8 cellular contexts compared by ENCODE assay signal in genomic region chr11:102914238-102915043, GRCh38. TPM values are rescaled to one million over a fixed set of nuclear protein-coding genes. Genes with fewer than 3 reads are reported as not detected.
DNase-seq lines count a peak whose midpoint lies in the region; ATAC-seq and TF ChIP-seq lines count a peak whose summit lies in the region.

No MANE protein-coding gene starts in this region.

- ATAC-seq in heart right ventricle (peak in 2 of 8 donors; percentile 38 to 52), HG02571 (IDR thresholded peaks at IDR 0.05; ENCODE audit: unreplicated experiment) (no peak)

- H3K9me3 ChIP-seq in heart right ventricle (no peaks in the 10 kb centered on the region), MG63 (no peaks in the 10 kb centered on the region)

- intact Hi-C loops in heart right ventricle (cut with DNase I) = no loop called here
- intact Hi-C loops in cardiac septum (cut with DNase I) = no loop called here

- H3K4me3 ChIP-seq in heart right ventricle = no peak overlapping the region
- H3K4me3 ChIP-seq in MG63 = no peak overlapping the region

- no peak for DNase-seq in heart right ventricle
- no peak for DNase-seq in cardiac septum (ENCODE audit: low spot score)
- peak; percentile 16 for DNase-seq in MG63
- DNase-seq in dermis blood vessel endothelial cell = peak; percentile 68
- DNase-seq in myocyte (ENCODE audit: low read depth) = peak; percentile 53
- DNase-seq in stimulated activated CD4-positive, alpha-beta T cell treated with anti-CD3 and anti-CD28 coated beads, Interleukin-12 subunit alpha, Interleukin-12 subunit beta, amount 100 ng/mL, for 4 hours = no peak
- DNase-seq in activated CD4-positive, CD25-positive, alpha-beta regulatory T cell (lab: John Stamatoyannopoulos, UW) = no peak

- no peaks in the 10 kb centered on the region for H3K36me3 ChIP-seq in heart right ventricle
- no peaks in the 10 kb centered on the region for H3K36me3 ChIP-seq in MG63

- H3K27me3 ChIP-seq in heart right ventricle = peaks cover 0 to 4% (median 0%) of the 10 kb centered on the region in 7 donors
- H3K27me3 ChIP-seq in MG63 = no peaks in the 10 kb centered on the region

- TF ChIP-seq CTCF in heart right ventricle (IDR thresholded peaks at IDR 0.05) = peak in 8 of 9 donors; percentile 15 to 59 (median 51)

- 31 to 34% methylated on average over 3 of the region's 3 CpGs for WGBS in heart right ventricle, 2 donors

- H3K27ac ChIP-seq in heart right ventricle = no peak overlapping the region

- H3K4me1 ChIP-seq in heart right ventricle = peaks cover 0 to under 1% (median 0%) of the 10 kb centered on the region in 9 donors

RNA-seq across cellular contexts. Expression of gene MMP12, which starts 39.7 kb away (rescaled TPM):
- total RNA-seq in heart right ventricle = under 1 TPM in 1 of 10 donors, not detected in 9; 0.30 TPM
- polyA plus RNA-seq in heart right ventricle = not detected
- total RNA-seq in cardiac septum = not detected
- total RNA-seq in MG63 (2014; rRNA removed; shearing (Covaris generic); ENCODE audit: low replicate concordance) = 0.12 TPM in 1 of 2 replicates, not detected in the other
- total RNA-seq in dermis blood vessel endothelial cell = not detected in 2 replicates
- not detected in 2 replicates for total RNA-seq in myocyte
- polyA plus RNA-seq in myocyte (2012) = not detected

RNA-seq across cellular contexts. Expression of gene MMP13, which starts 41.1 kb away (rescaled TPM):
- total RNA-seq in heart right ventricle = not detected
- not detected for polyA plus RNA-seq in heart right ventricle
- total RNA-seq in cardiac septum = not detected
- not detected in 2 replicates for total RNA-seq in MG63 (2014; rRNA removed; shearing (Covaris generic); ENCODE audit: low replicate concordance)
- total RNA-seq in dermis blood vessel endothelial cell = not detected in 2 replicates
- total RNA-seq in myocyte = not detected in 2 replicates
- not detected for polyA plus RNA-seq in myocyte (2012)

Comparison
In these comparisons a context has a peak if more than half of its experiments do, and no peak if none do; other contexts are left out.
1. DNase-seq: peak in MG63 (single experiment), dermis blood vessel endothelial cell (single experiment) and myocyte (single experiment); none in heart right ventricle (0 of 2), cardiac septum (single experiment), stimulated activated CD4-positive, alpha-beta T cell treated with anti-CD3 and anti-CD28 coated beads, Interleukin-12 subunit alpha, Interleukin-12 subunit beta, amount 100 ng/mL, for 4 hours (single experiment) and activated CD4-positive, CD25-positive, alpha-beta regulatory T cell (0 of 4).